ENCODE assay signal across 8 cellular contexts in genomic region chr19:40549007-40549708, GRCh38. TPM values are rescaled to one million over a fixed set of nuclear protein-coding genes. Genes with fewer than 3 reads are reported as not detected.
DNase-seq lines count a peak whose midpoint lies in the region; ATAC-seq, FAIRE-seq and TF ChIP-seq lines count a peak whose summit lies in the region.

No MANE protein-coding gene starts in this region.

- ATAC-seq in left lobe of liver: peak; percentile 83
- ATAC-seq in HG02981 (IDR thresholded peaks at IDR 0.05; ENCODE audit: unreplicated experiment): no peak
- no peak for ATAC-seq in HG03354 (IDR thresholded peaks at IDR 0.05; ENCODE audit: poor library complexity, severe bottlenecking, unreplicated experiment)

- H3K4me1 Mint-ChIP-seq in brain: peaks cover 12% of the 10 kb centered on the region

- H3K4me3 Mint-ChIP-seq in brain: peak overlapping the region; percentile 24 to 79 (median 78)

- H3K36me3 Mint-ChIP-seq in brain: peaks cover 36% of the 10 kb centered on the region

- DNase-seq in D721Med (ENCODE audit: insufficient read length, low spot score): peak; percentile 25
- peak; percentile 60 for DNase-seq in UCSD-AML1 (lab: John Stamatoyannopoulos, UW; ENCODE audit: unreplicated experiment)
- no peak for DNase-seq in left lobe of liver (ENCODE audit: low spot score)
- DNase-seq in stimulated activated CD8-positive, alpha-beta memory T cell treated with anti-CD3 and anti-CD28 coated beads, Interleukin-15, amount 100 ng/mL, for 1 hour (ENCODE audit: low read depth): peak; percentile 37

- peaks cover 29% of the 10 kb centered on the region for H3K27me3 Mint-ChIP-seq in brain

- H3K9me3 Mint-ChIP-seq in brain: peaks cover 0 to 16% (median 14%) of the 10 kb centered on the region in 5 experiments

- H3K27ac Mint-ChIP-seq in brain: peak overlapping the region in 3 of 5 experiments; percentile 75 to 77 (median 76)

- TF ChIP-seq CTCF in D721Med (IDR thresholded peaks at IDR 0.05; ENCODE audit: insufficient read depth, missing control alignments) (peak; percentile 57), LNCAP (IDR thresholded peaks at IDR 0.05) (peak; percentile 67), brain (conservative IDR thresholded peaks at IDR 0.05) (peak; percentile 55 to 64)

- no peak for FAIRE-seq in D721Med (lab: Jason Lieb, UNC)

RNA-seq across cellular contexts. Expression of gene SHKBP1, which starts 27.5 kb away (rescaled TPM):
- polyA plus RNA-seq in brain (ENCODE audit: insufficient read depth, low read depth, low replicate concordance): 57.3 TPM
- 15.2 TPM for total RNA-seq in left lobe of liver

RNA-seq across cellular contexts. Expression of gene LTBP4, which starts 52.0 kb away (rescaled TPM):
- polyA plus RNA-seq in brain (ENCODE audit: insufficient read depth, low read depth, low replicate concordance): 50.0 TPM
- 41.6 TPM for total RNA-seq in left lobe of liver
